In genomic region chr2:96251721-96252292, GRCh38 we compare ENCODE assay signal across 9 cellular contexts. TPM values are rescaled to one million over a fixed set of nuclear protein-coding genes. Genes with fewer than 3 reads are reported as not detected.
A peak's percentile ranks its signal among the peaks of the same experiment; 100 is the strongest.
DNase-seq lines count a peak whose midpoint lies in the region; ATAC-seq and TF ChIP-seq lines count a peak whose summit lies in the region.
"Had no signal": no experiment of that assay in that cellular context is flagged by ENCODE, and none has a peak within 500 bp of the region (broad histone marks: within the 10 kb centered on the region; RNA-seq: fewer than 3 reads in every experiment).

No MANE protein-coding gene starts in this region.

- 70% methylated on average over 4 of the region's 6 CpGs for WGBS in right lobe of liver (ENCODE audit: insufficient coverage, low coverage, low lambda C conversion rate, missing lambda C conversion rate)
- WGBS in suprapubic skin, result 61% methylated on average over 6 of the region's 6 CpGs

- ATAC-seq in right lobe of liver, result peak; percentile 65 to 69 (median 68)
- ATAC-seq in GM21619 (IDR thresholded peaks at IDR 0.05; ENCODE audit: unreplicated experiment), result no peak

- no peak for TF ChIP-seq POLR2A in right lobe of liver (IDR thresholded peaks at IDR 0.05)
- TF ChIP-seq POLR2A in uterus (IDR thresholded peaks at IDR 0.05), result no peak
- no peak for TF ChIP-seq POLR2A in suprapubic skin (IDR thresholded peaks at IDR 0.05)

- H3K36me3 Mint-ChIP-seq in CD8-positive, alpha-beta memory T cell, result peaks cover 0 to 63% (median 16%) of the 10 kb centered on the region in 3 donors

- no peak overlapping the region for H3K4me3 ChIP-seq in CD8-positive, alpha-beta memory T cell (ENCODE audit: low read length)
- H3K4me3 ChIP-seq in OCI-LY7 (ENCODE audit: low read depth, low read length, poor library complexity, severe bottlenecking) (no peak overlapping the region), choroid plexus epithelial cell (ENCODE audit: low read depth, low read length) (no peak overlapping the region), right lobe of liver (no peak overlapping the region), uterus (no peak overlapping the region), suprapubic skin (no peak overlapping the region)
- H3K4me3 ChIP-seq: HAP-1 had no signal

- no peak overlapping the region for H2AFZ ChIP-seq in OCI-LY7 (ENCODE audit: low read length)

- H3K36me3 ChIP-seq in CD8-positive, alpha-beta memory T cell (ENCODE audit: insufficient read depth, low read length), result peaks cover 36% of the 10 kb centered on the region
- H3K36me3 ChIP-seq in OCI-LY7 (ENCODE audit: insufficient read depth, low read length), result peaks cover 59% of the 10 kb centered on the region
- peaks cover 0 to 50% (median 18%) of the 10 kb centered on the region in 4 donors for H3K36me3 ChIP-seq in right lobe of liver
- no peaks in the 10 kb centered on the region for H3K36me3 ChIP-seq in uterus
- H3K36me3 ChIP-seq in suprapubic skin, result peaks cover 46% of the 10 kb centered on the region

- H3K9me3 Mint-ChIP-seq in CD8-positive, alpha-beta memory T cell, result no peaks in the 10 kb centered on the region

- H4K20me1 ChIP-seq in OCI-LY7 (ENCODE audit: insufficient read depth, low read length), result no peaks in the 10 kb centered on the region

- peaks cover 6% of the 10 kb centered on the region for H3K4me1 ChIP-seq in CD8-positive, alpha-beta memory T cell (ENCODE audit: insufficient read depth, low read length)
- H3K4me1 ChIP-seq in OCI-LY7 (ENCODE audit: insufficient read depth, low read length, poor library complexity, severe bottlenecking) (peaks cover 3% of the 10 kb centered on the region), right lobe of liver (peaks cover 0 to 29% (median 7%) of the 10 kb centered on the region in 4 donors), uterus (peaks cover 0 to 8% of the 10 kb centered on the region in 2 donors), suprapubic skin (peaks cover 24% of the 10 kb centered on the region)
- H3K4me1 ChIP-seq: HAP-1 had no signal

- H3K27me3 Mint-ChIP-seq in CD8-positive, alpha-beta memory T cell, result no peaks in the 10 kb centered on the region

- no peak for DNase-seq in CD8-positive, alpha-beta memory T cell
- DNase-seq in OCI-LY7 (ENCODE audit: low spot score) (no peak), choroid plexus epithelial cell (ENCODE audit: low read depth) (peak; percentile 94), right lobe of liver (peak in 1 of 3 donors; percentile 49), uterus (peak; percentile 41 to 49), suprapubic skin (ENCODE audit: low spot score in 2 of 2) (no peak), DMS153 (lab: John Stamatoyannopoulos, UW) (no peak)

- POLR2A ChIA-PET in CD8-positive, alpha-beta memory T cell (lab: Charles Lee), result interaction anchor here (0.6 kb wide), 1 partner anchor 12 kb away, joined by 3 read pairs; no protein-coding TSS in a partner anchor
- POLR2A ChIA-PET in OCI-LY7 (lab: Charles Lee), result no interaction called here

- peak overlapping the region in 7 of 8 donors; percentile 7 to 86 (median 61) for H3K27ac Mint-ChIP-seq in CD8-positive, alpha-beta memory T cell

- no peaks in the 10 kb centered on the region for H3K9me2 ChIP-seq in OCI-LY7 (ENCODE audit: insufficient read depth, low read length)

- H3K27me3 ChIP-seq in CD8-positive, alpha-beta memory T cell (ENCODE audit: insufficient read depth, low read length, poor library complexity, severe bottlenecking), result no peaks in the 10 kb centered on the region
- no peaks in the 10 kb centered on the region for H3K27me3 ChIP-seq in right lobe of liver
- no peaks in the 10 kb centered on the region for H3K27me3 ChIP-seq in uterus
- H3K27me3 ChIP-seq in suprapubic skin, result no peaks in the 10 kb centered on the region

- intact Hi-C loops in OCI-LY7 (cut with micrococcal nuclease; ENCODE audit: unreplicated experiment), result no loop called here
- intact Hi-C loops in right lobe of liver (cut with DNase I), result no loop called here
- intact Hi-C loops in uterus (cut with DNase I; ENCODE audit: low total_unique reads), result no loop called here

- peaks cover 15 to 23% (median 15%) of the 10 kb centered on the region in 3 donors for H3K4me1 Mint-ChIP-seq in CD8-positive, alpha-beta memory T cell

- no peak overlapping the region for H3K27ac ChIP-seq in CD8-positive, alpha-beta memory T cell (ENCODE audit: low read depth, low read length)
- H3K27ac ChIP-seq in OCI-LY7 (ENCODE audit: low read depth, low read length, poor library complexity, severe bottlenecking) (no peak overlapping the region), right lobe of liver (peak overlapping the region in 2 of 3 donors; percentile 24 to 36), uterus (peak overlapping the region in 1 of 2 donors; percentile 41), suprapubic skin (no peak overlapping the region)

- no peak for TF ChIP-seq EP300 in suprapubic skin (IDR thresholded peaks at IDR 0.05)

- no peaks in the 10 kb centered on the region for H3K9me3 ChIP-seq in CD8-positive, alpha-beta memory T cell (ENCODE audit: low read length)
- no peaks in the 10 kb centered on the region for H3K9me3 ChIP-seq in OCI-LY7 (ENCODE audit: low read length)
- no peaks in the 10 kb centered on the region for H3K9me3 ChIP-seq in right lobe of liver
- no peaks in the 10 kb centered on the region for H3K9me3 ChIP-seq in uterus
- no peaks in the 10 kb centered on the region for H3K9me3 ChIP-seq in suprapubic skin
- H3K9me3 ChIP-seq: HAP-1 had no signal

- TF ChIP-seq CTCF in OCI-LY7 (conservative IDR thresholded peaks at IDR 0.05; ENCODE audit: low read length), result no peak
- TF ChIP-seq CTCF in choroid plexus epithelial cell (conservative IDR thresholded peaks at IDR 0.05; ENCODE audit: low read depth, low read length), result no peak
- TF ChIP-seq CTCF in right lobe of liver (IDR thresholded peaks at IDR 0.05), result no peak
- TF ChIP-seq CTCF in uterus (IDR thresholded peaks at IDR 0.05), result no peak
- no peak for TF ChIP-seq CTCF in suprapubic skin (IDR thresholded peaks at IDR 0.05)

- no peak overlapping the region for H3K4me3 Mint-ChIP-seq in CD8-positive, alpha-beta memory T cell

- no peak overlapping the region for H3K4me2 ChIP-seq in OCI-LY7 (ENCODE audit: low read length)

- no peaks in the 10 kb centered on the region for H3K79me2 ChIP-seq in OCI-LY7 (ENCODE audit: insufficient read depth, low read depth, low read length)

- TSS peak; percentile 33 for BruUV-seq in OCI-LY7 (replicated peaks; lab: Mats Ljungman, UMichigan)

- CTCF ChIA-PET in CD8-positive, alpha-beta memory T cell (lab: Charles Lee), result no interaction called here
- CTCF ChIA-PET in OCI-LY7 (lab: Charles Lee; ENCODE audit: unreplicated experiment), result no interaction called here

RNA-seq across cellular contexts. Expression of gene TMEM127, which starts 14.0 kb away (rescaled TPM):
- total RNA-seq in CD8-positive, alpha-beta memory T cell, result 10 to 100 TPM; 29.8 to 33.4 TPM
- 46.8 TPM for polyA plus RNA-seq in CD8-positive, alpha-beta memory T cell
- total RNA-seq in OCI-LY7 (2014; rRNA removed; shearing (Covaris generic)), result 12.0 and 12.1 TPM in 2 replicates
- total RNA-seq in OCI-LY7 (2022) (20.4 and 21.1 TPM in 2 replicates), right lobe of liver (10 to 100 TPM; 28.3 to 42.6 (median 32.8) TPM), uterus (10 to 100 TPM; 17.0 to 45.4 (median 22.3) TPM), suprapubic skin (10 to 100 TPM; 39.3 to 66.5 (median 53.9) TPM)

RNA-seq across cellular contexts. Expression of gene CIAO1, which starts 14.2 kb away (rescaled TPM):
- 10 to 100 TPM; 73.8 to 77.9 TPM for total RNA-seq in CD8-positive, alpha-beta memory T cell
- 104 TPM for polyA plus RNA-seq in CD8-positive, alpha-beta memory T cell
- 89.8 and 128 TPM in 2 replicates for total RNA-seq in OCI-LY7 (2014; rRNA removed; shearing (Covaris generic))
- 85.2 and 89.6 TPM in 2 replicates for total RNA-seq in OCI-LY7 (2022)
- total RNA-seq in right lobe of liver, result 10 to 100 TPM; 39.8 to 80.3 (median 45.0) TPM
- 100 to 1,000 TPM in 2 of 4 donors, 10 to 100 TPM in 2; 60.1 to 113 (median 89.3) TPM for total RNA-seq in uterus
- total RNA-seq in suprapubic skin, result 100 to 1,000 TPM; 107 to 143 (median 110) TPM

RNA-seq across cellular contexts. Expression of gene STARD7, which starts 43.2 kb away (rescaled TPM):
- 100 to 1,000 TPM; 255 to 256 TPM for total RNA-seq in CD8-positive, alpha-beta memory T cell
- 147 TPM for polyA plus RNA-seq in CD8-positive, alpha-beta memory T cell
- total RNA-seq in OCI-LY7 (2014; rRNA removed; shearing (Covaris generic)), result 208 and 239 TPM in 2 replicates
- total RNA-seq in OCI-LY7 (2022) (186 and 206 TPM in 2 replicates), right lobe of liver (10 to 100 TPM; 52.8 to 83.9 (median 65.4) TPM), uterus (100 to 1,000 TPM in 1 of 4 donors, 10 to 100 TPM in 3; 53.5 to 128 (median 76.4) TPM), suprapubic skin (10 to 100 TPM; 69.4 to 92.4 (median 76.8) TPM)

RNA-seq across cellular contexts. Expression of gene SNRNP200, which starts 53.5 kb away (rescaled TPM):
- total RNA-seq in CD8-positive, alpha-beta memory T cell, result 100 to 1,000 TPM; 203 to 206 TPM
- 108 TPM for polyA plus RNA-seq in CD8-positive, alpha-beta memory T cell
- 76.0 and 79.3 TPM in 2 replicates for total RNA-seq in OCI-LY7 (2014; rRNA removed; shearing (Covaris generic))
- total RNA-seq in OCI-LY7 (2022) (213 and 216 TPM in 2 replicates), right lobe of liver (10 to 100 TPM; 43.6 to 52.5 (median 46.8) TPM), uterus (100 to 1,000 TPM in 1 of 4 donors, 10 to 100 TPM in 3; 35.0 to 147 (median 65.5) TPM), suprapubic skin (100 to 1,000 TPM in 3 of 4 donors, 10 to 100 TPM in 1; 75.8 to 150 (median 110) TPM)

Comparison
In these comparisons a context has a peak if more than half of its experiments do, and no peak if none do; other contexts are left out.
1. DNase-seq: peak in choroid plexus epithelial cell (single experiment) and uterus (2 of 2); none in CD8-positive, alpha-beta memory T cell (0 of 5), OCI-LY7 (single experiment), suprapubic skin (0 of 2) and DMS153 (single experiment).
2. H3K27ac ChIP-seq: peak in right lobe of liver (2 of 3); none in CD8-positive, alpha-beta memory T cell (single experiment), OCI-LY7 (single experiment) and suprapubic skin (single experiment).